Comparison of ENCODE assay signal across 15 cellular contexts in the genomic region with DNA sequence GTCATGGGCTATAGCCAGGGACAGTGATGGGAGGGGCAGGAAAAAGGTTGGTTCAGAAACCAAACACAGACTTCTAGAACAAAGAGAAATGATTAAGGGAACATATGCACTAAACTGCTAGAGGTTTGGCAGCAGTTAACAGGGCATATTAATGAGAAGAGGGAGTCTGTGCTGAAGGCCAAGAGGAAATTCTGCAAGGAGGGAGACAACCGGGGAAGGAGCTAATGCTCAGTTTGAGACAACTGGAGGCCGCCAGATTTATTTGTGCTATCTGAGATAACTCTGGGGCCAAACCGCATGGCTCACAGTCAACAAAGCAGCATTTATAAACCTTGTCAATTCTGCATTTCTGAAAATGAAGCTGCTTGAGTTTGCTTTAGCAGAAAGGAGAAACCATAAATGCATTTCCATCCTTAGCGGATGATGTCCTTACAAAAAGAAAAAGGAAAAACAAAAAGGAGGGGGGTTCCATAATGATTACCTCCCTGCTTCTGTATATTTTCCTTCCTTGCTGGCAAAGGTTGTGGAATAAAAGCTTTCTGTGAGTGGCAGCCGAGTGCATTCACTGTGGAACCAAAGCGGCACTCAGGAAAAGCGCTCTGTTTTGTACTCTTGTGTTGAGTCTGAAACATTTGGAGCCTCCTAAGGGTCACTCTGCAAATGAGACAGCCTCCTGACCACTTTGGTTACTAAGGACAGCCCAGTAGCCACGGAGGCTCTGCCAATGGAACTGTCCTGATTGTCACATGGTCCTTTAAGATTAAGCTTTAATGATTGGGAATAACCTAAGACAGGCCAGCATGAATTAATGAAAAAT.
DNase-seq lines count a peak whose midpoint lies in the region; ATAC-seq, FAIRE-seq and TF ChIP-seq lines count a peak whose summit lies in the region.
"Had no signal": no experiment of that assay in that cellular context is flagged by ENCODE, and none has a peak within 500 bp of the region (broad histone marks: within the 10 kb centered on the region; RNA-seq: fewer than 3 reads in every experiment).

No MANE protein-coding gene starts in this region.

- H3K14ac ChIP-seq in neuronal stem cell (ENCODE audit: low read length): no peak overlapping the region

- H2AK5ac ChIP-seq in neuronal stem cell (ENCODE audit: low read depth, low read length): no peak overlapping the region

- no peak overlapping the region for H3K4me3 Mint-ChIP-seq in T-helper 17 cell
- H3K4me3 Mint-ChIP-seq: activated naive CD8-positive, alpha-beta T cell treated with anti-CD3 and anti-CD28 coated beads for 36 hours had no signal

- ATAC-seq in GM18502 (IDR thresholded peaks at IDR 0.05; ENCODE audit: poor library complexity, unreplicated experiment) (no peak), HG02623 (IDR thresholded peaks at IDR 0.05; ENCODE audit: unreplicated experiment) (no peak), T-helper 17 cell (no peak)

- H3K27me3 Mint-ChIP-seq in T-helper 17 cell: no peaks in the 10 kb centered on the region
- H3K27me3 Mint-ChIP-seq: activated naive CD8-positive, alpha-beta T cell treated with anti-CD3 and anti-CD28 coated beads for 36 hours had no signal

- H3K27ac ChIP-seq in neuronal stem cell (replicated peaks; ENCODE audit: low read length): no peak overlapping the region
- H3K27ac ChIP-seq: BLaER1 treated with 17β-estradiol and CSF1 and Interleukin-3, amounts not matched to agents 10 nM and 100 nM; vagina had no signal

- H3K36me3 ChIP-seq in neuronal stem cell (replicated peaks in 1 of 2; ENCODE audit: control insufficient read depth in 2 of 2, insufficient read depth in 2 of 2, low read length in 2 of 2): peaks cover 0 to 2% of the 10 kb centered on the region in 2 donors
- H3K36me3 ChIP-seq: vagina had no signal

- H3K9ac ChIP-seq in neuronal stem cell (ENCODE audit: low read depth, low read length, poor library complexity): no peak overlapping the region
- H3K9ac ChIP-seq: BLaER1 treated with 17β-estradiol and CSF1 and Interleukin-3, amounts not matched to agents 10 nM and 100 nM had no signal

- H3K4me1 ChIP-seq in neuronal stem cell (ENCODE audit: control insufficient read depth in 2 of 2, insufficient read depth in 1 of 2, low read depth in 1 of 2, low read length in 2 of 2): peaks cover 11 to 13% of the 10 kb centered on the region in 2 donors
- H3K4me1 ChIP-seq: vagina had no signal

- H2BK15ac ChIP-seq in neuronal stem cell (ENCODE audit: low read length): no peak overlapping the region

- H2BK5ac ChIP-seq in neuronal stem cell (ENCODE audit: low read length): no peak overlapping the region

- no peaks in the 10 kb centered on the region for H3K27me3 ChIP-seq in neuronal stem cell (ENCODE audit: control insufficient read depth in 3 of 3, insufficient read depth in 3 of 3, low read depth in 1 of 3, low read length in 3 of 3)
- H3K27me3 ChIP-seq: BLaER1 treated with 17β-estradiol and CSF1 and Interleukin-3, amounts not matched to agents 10 nM and 100 nM; vagina had no signal

- no peak overlapping the region for H4K91ac ChIP-seq in neuronal stem cell (ENCODE audit: low read depth, low read length, poor library complexity)

- H4K8ac ChIP-seq in neuronal stem cell (ENCODE audit: low read depth, low read length): no peak overlapping the region

- TF ChIP-seq CTCF in fibroblast of mammary gland (conservative IDR thresholded peaks at IDR 0.05; ENCODE audit: control insufficient read depth, insufficient read depth, low read depth, low read length): no peak

- WGBS in neuronal stem cell (ENCODE audit: extremely low coverage in 2 of 2, insufficient read length in 2 of 2, insufficient replicate concordance in 1 of 2), 2 donors: no CpG with 5 or more reads among the region's 8 CpGs

- no peaks in the 10 kb centered on the region for H3K79me1 ChIP-seq in neuronal stem cell (ENCODE audit: low read depth, low read length)

- no peak overlapping the region for H3K4ac ChIP-seq in neuronal stem cell (ENCODE audit: low read length)

- H2BK12ac ChIP-seq in neuronal stem cell (ENCODE audit: low read length): peak overlapping the region; percentile 67

- H3K9me3 ChIP-seq in neuronal stem cell (replicated peaks in 1 of 2; ENCODE audit: control insufficient read depth in 2 of 2, insufficient read depth in 1 of 2, low read depth in 1 of 2, low read length in 2 of 2) (no peaks in the 10 kb centered on the region), T-helper 17 cell (ENCODE audit: control insufficient read depth, low read length, poor library complexity, severe bottlenecking) (no peaks in the 10 kb centered on the region)
- H3K9me3 ChIP-seq: BLaER1 treated with 17β-estradiol and CSF1 and Interleukin-3, amounts not matched to agents 10 nM and 100 nM; vagina had no signal

- H2BK120ac ChIP-seq in neuronal stem cell (ENCODE audit: low read depth, low read length): no peak overlapping the region

- H3K23ac ChIP-seq in neuronal stem cell (ENCODE audit: low read depth, low read length, poor library complexity): no peak overlapping the region

- peak overlapping the region; percentile 44 for H3K18ac ChIP-seq in neuronal stem cell (ENCODE audit: low read length)

- FAIRE-seq in TTC549 (lab: Jason Lieb, UNC): peak; percentile 32

- H3K4me2 ChIP-seq in neuronal stem cell (ENCODE audit: insufficient read depth, low read length, poor library complexity, severe bottlenecking): no peak overlapping the region
- H3K4me2 ChIP-seq: BLaER1 treated with 17β-estradiol and CSF1 and Interleukin-3, amounts not matched to agents 10 nM and 100 nM had no signal

- no peaks in the 10 kb centered on the region for H3K36me3 Mint-ChIP-seq in T-helper 17 cell (ENCODE audit: low read depth)
- H3K36me3 Mint-ChIP-seq: activated naive CD8-positive, alpha-beta T cell treated with anti-CD3 and anti-CD28 coated beads for 36 hours had no signal

- H2AFZ ChIP-seq in neuronal stem cell (ENCODE audit: low read length): peak overlapping the region; percentile 31

- no peak overlapping the region for H3K27ac Mint-ChIP-seq in T-helper 17 cell
- H3K27ac Mint-ChIP-seq: activated naive CD8-positive, alpha-beta T cell treated with anti-CD3 and anti-CD28 coated beads for 36 hours had no signal

- peak; percentile 17 for DNase-seq in DMS153 treated with DMSO at 0.1 percent for 48 hours (lab: John Stamatoyannopoulos, UW; ENCODE audit: unreplicated experiment)
- peak; percentile 36 for DNase-seq in fibroblast of mammary gland (ENCODE audit: low read depth)
- no peak for DNase-seq in neuronal stem cell (ENCODE audit: low spot score)
- DNase-seq in T-helper 17 cell: no peak
- DNase-seq in activated effector memory CD4-positive, alpha-beta T cell treated with Interleukin-2 at 50 U/mL for 16 hours: no peak
- DNase-seq: activated CD8-positive, alpha-beta memory T cell treated with anti-CD3 and anti-CD28 coated beads for 24 hours; activated naive CD8-positive, alpha-beta T cell treated with anti-CD3 and anti-CD28 coated beads for 36 hours; effector memory CD4-positive, alpha-beta T cell; NCI-H1694 treated with DMSO at 0.1 percent for 48 hours; T-helper 2 cell had no signal

- H3K4me3 ChIP-seq in fibroblast of mammary gland (ENCODE audit: control insufficient read depth, low read depth, low read length) (no peak overlapping the region), neuronal stem cell (ENCODE audit: low read length in 2 of 2) (no peak overlapping the region)
- H3K4me3 ChIP-seq: BLaER1 treated with 17β-estradiol and CSF1 and Interleukin-3, amounts not matched to agents 10 nM and 100 nM; vagina had no signal

- H3K4me1 Mint-ChIP-seq in T-helper 17 cell: no peaks in the 10 kb centered on the region
- H3K4me1 Mint-ChIP-seq: activated naive CD8-positive, alpha-beta T cell treated with anti-CD3 and anti-CD28 coated beads for 36 hours had no signal

Comparison
In these comparisons a context has a peak if more than half of its experiments do, and no peak if none do; other contexts are left out.
1. DNase-seq: peak in DMS153 treated with DMSO at 0.1 percent for 48 hours (single experiment) and fibroblast of mammary gland (single experiment); none in neuronal stem cell (single experiment), T-helper 17 cell (0 of 3) and activated effector memory CD4-positive, alpha-beta T cell treated with Interleukin-2 at 50 U/mL for 16 hours (single experiment).